In the genomic region with DNA sequence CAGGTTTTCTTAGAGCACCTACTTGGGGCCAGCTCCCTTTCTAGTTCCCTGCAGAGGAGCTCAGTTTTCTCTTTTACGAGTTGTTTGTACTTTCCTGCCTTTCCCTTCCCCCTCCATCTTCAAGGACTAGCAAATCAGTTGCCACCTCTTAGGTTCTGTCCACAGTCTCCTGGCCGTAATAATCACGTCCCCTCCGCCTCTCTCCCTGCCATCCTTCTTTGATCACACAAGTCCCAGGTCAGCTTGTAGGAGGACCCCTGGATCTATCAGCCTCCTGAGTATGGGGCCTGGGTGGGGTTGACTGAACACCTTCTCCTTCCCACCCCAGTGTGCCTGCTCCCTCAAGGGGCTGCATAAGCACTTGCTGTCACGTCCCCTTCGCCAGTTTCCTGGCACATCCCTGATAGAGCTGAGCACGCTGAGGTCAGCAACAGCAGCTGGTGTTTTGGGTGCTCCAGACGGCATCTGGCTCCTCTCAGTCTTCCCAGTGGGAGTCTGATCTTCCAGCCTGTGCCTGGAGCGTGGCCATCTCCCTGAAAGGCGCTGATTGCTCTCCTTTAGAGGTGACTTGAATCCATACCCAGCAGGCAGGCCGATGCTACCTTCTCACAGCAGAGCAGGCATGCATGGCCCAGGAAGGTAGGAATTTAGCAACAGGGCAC, we compare ENCODE assay signal across 2 cellular contexts.
TF ChIP-seq lines count a peak whose summit lies in the region.

No MANE protein-coding gene starts in this region.

TF ChIP-seq in SK-N-SH, 30 proteins besides CTCF, POLR2A, EP300 and RAD21:
- TF ChIP-seq, protein P1, sequence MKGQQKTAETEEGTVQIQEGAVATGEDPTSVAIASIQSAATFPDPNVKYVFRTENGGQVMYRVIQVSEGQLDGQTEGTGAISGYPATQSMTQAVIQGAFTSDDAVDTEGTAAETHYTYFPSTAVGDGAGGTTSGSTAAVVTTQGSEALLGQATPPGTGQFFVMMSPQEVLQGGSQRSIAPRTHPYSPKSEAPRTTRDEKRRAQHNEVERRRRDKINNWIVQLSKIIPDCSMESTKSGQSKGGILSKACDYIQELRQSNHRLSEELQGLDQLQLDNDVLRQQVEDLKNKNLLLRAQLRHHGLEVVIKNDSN (IDR thresholded peaks at IDR 0.05; ENCODE audit: borderline replicate concordance, low read depth): no peak
- TF ChIP-seq, protein P2, sequence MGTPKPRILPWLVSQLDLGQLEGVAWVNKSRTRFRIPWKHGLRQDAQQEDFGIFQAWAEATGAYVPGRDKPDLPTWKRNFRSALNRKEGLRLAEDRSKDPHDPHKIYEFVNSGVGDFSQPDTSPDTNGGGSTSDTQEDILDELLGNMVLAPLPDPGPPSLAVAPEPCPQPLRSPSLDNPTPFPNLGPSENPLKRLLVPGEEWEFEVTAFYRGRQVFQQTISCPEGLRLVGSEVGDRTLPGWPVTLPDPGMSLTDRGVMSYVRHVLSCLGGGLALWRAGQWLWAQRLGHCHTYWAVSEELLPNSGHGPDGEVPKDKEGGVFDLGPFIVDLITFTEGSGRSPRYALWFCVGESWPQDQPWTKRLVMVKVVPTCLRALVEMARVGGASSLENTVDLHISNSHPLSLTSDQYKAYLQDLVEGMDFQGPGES (IDR thresholded peaks at IDR 0.05; ENCODE audit: low read depth, low read length): no peak
- TF ChIP-seq ELF1 (IDR thresholded peaks at IDR 0.05): no peak
- TF ChIP-seq CHD2 (IDR thresholded peaks at IDR 0.05; ENCODE audit: low read length, partially characterized antibody): no peak
- TF ChIP-seq, protein P3, sequence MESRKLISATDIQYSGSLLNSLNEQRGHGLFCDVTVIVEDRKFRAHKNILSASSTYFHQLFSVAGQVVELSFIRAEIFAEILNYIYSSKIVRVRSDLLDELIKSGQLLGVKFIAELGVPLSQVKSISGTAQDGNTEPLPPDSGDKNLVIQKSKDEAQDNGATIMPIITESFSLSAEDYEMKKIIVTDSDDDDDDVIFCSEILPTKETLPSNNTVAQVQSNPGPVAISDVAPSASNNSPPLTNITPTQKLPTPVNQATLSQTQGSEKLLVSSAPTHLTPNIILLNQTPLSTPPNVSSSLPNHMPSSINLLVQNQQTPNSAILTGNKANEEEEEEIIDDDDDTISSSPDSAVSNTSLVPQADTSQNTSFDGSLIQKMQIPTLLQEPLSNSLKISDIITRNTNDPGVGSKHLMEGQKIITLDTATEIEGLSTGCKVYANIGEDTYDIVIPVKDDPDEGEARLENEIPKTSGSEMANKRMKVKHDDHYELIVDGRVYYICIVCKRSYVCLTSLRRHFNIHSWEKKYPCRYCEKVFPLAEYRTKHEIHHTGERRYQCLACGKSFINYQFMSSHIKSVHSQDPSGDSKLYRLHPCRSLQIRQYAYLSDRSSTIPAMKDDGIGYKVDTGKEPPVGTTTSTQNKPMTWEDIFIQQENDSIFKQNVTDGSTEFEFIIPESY (IDR thresholded peaks at IDR 0.05; ENCODE audit: borderline replicate concordance, low read depth): no peak
- TF ChIP-seq TAF1 (IDR thresholded peaks at IDR 0.05; ENCODE audit: borderline replicate concordance, low read depth, low read length): no peak
- TF ChIP-seq SMC3 (IDR thresholded peaks at IDR 0.05; ENCODE audit: low read depth, low read length): no peak
- TF ChIP-seq FOSL2 (IDR thresholded peaks at IDR 0.05; ENCODE audit: borderline replicate concordance, low read depth): no peak
- TF ChIP-seq, protein P4, sequence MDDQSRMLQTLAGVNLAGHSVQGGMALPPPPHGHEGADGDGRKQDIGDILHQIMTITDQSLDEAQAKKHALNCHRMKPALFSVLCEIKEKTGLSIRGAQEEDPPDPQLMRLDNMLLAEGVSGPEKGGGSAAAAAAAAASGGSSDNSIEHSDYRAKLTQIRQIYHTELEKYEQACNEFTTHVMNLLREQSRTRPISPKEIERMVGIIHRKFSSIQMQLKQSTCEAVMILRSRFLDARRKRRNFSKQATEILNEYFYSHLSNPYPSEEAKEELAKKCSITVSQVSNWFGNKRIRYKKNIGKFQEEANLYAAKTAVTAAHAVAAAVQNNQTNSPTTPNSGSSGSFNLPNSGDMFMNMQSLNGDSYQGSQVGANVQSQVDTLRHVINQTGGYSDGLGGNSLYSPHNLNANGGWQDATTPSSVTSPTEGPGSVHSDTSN (IDR thresholded peaks at IDR 0.05): no peak
- TF ChIP-seq, protein P5, sequence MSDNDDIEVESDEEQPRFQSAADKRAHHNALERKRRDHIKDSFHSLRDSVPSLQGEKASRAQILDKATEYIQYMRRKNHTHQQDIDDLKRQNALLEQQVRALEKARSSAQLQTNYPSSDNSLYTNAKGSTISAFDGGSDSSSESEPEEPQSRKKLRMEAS (IDR thresholded peaks at IDR 0.05; ENCODE audit: low read depth): no peak
- no peak for TF ChIP-seq NFIC (IDR thresholded peaks at IDR 0.05; ENCODE audit: borderline replicate concordance)
- no peak for TF ChIP-seq YY1 (IDR thresholded peaks at IDR 0.05; ENCODE audit: low read depth)
- no peak for TF ChIP-seq RCOR1 (IDR thresholded peaks at IDR 0.05; ENCODE audit: low read length)
- no peak for TF ChIP-seq TCF12 (IDR thresholded peaks at IDR 0.05)
- TF ChIP-seq, protein P6, sequence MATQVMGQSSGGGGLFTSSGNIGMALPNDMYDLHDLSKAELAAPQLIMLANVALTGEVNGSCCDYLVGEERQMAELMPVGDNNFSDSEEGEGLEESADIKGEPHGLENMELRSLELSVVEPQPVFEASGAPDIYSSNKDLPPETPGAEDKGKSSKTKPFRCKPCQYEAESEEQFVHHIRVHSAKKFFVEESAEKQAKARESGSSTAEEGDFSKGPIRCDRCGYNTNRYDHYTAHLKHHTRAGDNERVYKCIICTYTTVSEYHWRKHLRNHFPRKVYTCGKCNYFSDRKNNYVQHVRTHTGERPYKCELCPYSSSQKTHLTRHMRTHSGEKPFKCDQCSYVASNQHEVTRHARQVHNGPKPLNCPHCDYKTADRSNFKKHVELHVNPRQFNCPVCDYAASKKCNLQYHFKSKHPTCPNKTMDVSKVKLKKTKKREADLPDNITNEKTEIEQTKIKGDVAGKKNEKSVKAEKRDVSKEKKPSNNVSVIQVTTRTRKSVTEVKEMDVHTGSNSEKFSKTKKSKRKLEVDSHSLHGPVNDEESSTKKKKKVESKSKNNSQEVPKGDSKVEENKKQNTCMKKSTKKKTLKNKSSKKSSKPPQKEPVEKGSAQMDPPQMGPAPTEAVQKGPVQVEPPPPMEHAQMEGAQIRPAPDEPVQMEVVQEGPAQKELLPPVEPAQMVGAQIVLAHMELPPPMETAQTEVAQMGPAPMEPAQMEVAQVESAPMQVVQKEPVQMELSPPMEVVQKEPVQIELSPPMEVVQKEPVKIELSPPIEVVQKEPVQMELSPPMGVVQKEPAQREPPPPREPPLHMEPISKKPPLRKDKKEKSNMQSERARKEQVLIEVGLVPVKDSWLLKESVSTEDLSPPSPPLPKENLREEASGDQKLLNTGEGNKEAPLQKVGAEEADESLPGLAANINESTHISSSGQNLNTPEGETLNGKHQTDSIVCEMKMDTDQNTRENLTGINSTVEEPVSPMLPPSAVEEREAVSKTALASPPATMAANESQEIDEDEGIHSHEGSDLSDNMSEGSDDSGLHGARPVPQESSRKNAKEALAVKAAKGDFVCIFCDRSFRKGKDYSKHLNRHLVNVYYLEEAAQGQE (IDR thresholded peaks at IDR 0.05; ENCODE audit: low read depth, low read length): no peak
- TF ChIP-seq TEAD4 (IDR thresholded peaks at IDR 0.05; ENCODE audit: borderline replicate concordance, insufficient read depth): no peak
- no peak for TF ChIP-seq NRF1 (IDR thresholded peaks at IDR 0.05; ENCODE audit: low read depth, low read length)

TF ChIP-seq in HEK293T, 16 proteins besides CTCF, POLR2A, EP300 and RAD21:
- TF ChIP-seq NFRKB (IDR thresholded peaks at IDR 0.05) (no peak), ELF4 (IDR thresholded peaks at IDR 0.05) (no peak), TARDBP (IDR thresholded peaks at IDR 0.05) (no peak), HDGF (IDR thresholded peaks at IDR 0.05; ENCODE audit: borderline replicate concordance) (no peak), FOXM1 (IDR thresholded peaks at IDR 0.05; ENCODE audit: borderline replicate concordance) (no peak), ARNT (IDR thresholded peaks at IDR 0.05) (no peak), SUZ12 (IDR thresholded peaks at IDR 0.05) (no peak), CTBP1 (IDR thresholded peaks at IDR 0.05; ENCODE audit: borderline replicate concordance) (no peak), FOXA1 (IDR thresholded peaks at IDR 0.05) (no peak), L3MBTL2 (conservative IDR thresholded peaks at IDR 0.05) (no peak), LEF1 (IDR thresholded peaks at IDR 0.05; ENCODE audit: borderline replicate concordance) (no peak), BHLHE40 (IDR thresholded peaks at IDR 0.05; ENCODE audit: borderline replicate concordance) (no peak), ZNF384 (IDR thresholded peaks at IDR 0.05) (no peak), FOXK2 (IDR thresholded peaks at IDR 0.05) (no peak), SP1 (IDR thresholded peaks at IDR 0.05) (no peak)
- TF ChIP-seq, protein P7, sequence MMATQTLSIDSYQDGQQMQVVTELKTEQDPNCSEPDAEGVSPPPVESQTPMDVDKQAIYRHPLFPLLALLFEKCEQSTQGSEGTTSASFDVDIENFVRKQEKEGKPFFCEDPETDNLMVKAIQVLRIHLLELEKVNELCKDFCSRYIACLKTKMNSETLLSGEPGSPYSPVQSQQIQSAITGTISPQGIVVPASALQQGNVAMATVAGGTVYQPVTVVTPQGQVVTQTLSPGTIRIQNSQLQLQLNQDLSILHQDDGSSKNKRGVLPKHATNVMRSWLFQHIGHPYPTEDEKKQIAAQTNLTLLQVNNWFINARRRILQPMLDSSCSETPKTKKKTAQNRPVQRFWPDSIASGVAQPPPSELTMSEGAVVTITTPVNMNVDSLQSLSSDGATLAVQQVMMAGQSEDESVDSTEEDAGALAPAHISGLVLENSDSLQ (IDR thresholded peaks at IDR 0.05): no peak
